26 cellular contexts compared by ENCODE assay signal in genomic region chr5:17445185-17445584, GRCh38. TPM values are rescaled to one million over a fixed set of nuclear protein-coding genes. Genes with fewer than 3 reads are reported as not detected.
"Had no signal": no experiment of that assay in that cellular context is flagged by ENCODE, and none has a peak within 500 bp of the region (broad histone marks: within the 10 kb centered on the region; RNA-seq: fewer than 3 reads in every experiment).

No MANE protein-coding gene starts in this region.

- H3K79me2 ChIP-seq: parathyroid adenoma had no signal

- H3K9me3 ChIP-seq: prostate gland, right lobe of liver, testis had no signal

- H3K27me3 ChIP-seq: heart left ventricle, neural progenitor cell, right lobe of liver, testis, tibial nerve had no signal

- H2AFZ ChIP-seq: neural progenitor cell, parathyroid adenoma had no signal

- ATAC-seq: esophagus mucosa; heart left ventricle; left lobe of liver; natural killer cell treated with Interleukin-12 subunit alpha and Interleukin-12 subunit beta and Interleukin-15 and Interleukin-18, amount 100 ng/mL, for 72 hours; right lobe of liver; stimulated activated memory B cell treated with anti-CD40 and anti-IgM and Interleukin-4, amounts not matched to agents 10 μg/mL and 1 μg/mL and 100 μg/mL, for 72 hours had no signal

- H3K4me3 ChIP-seq: heart left ventricle, neural progenitor cell, prostate gland, right lobe of liver, testis, tibial nerve had no signal

- H3K4me2 ChIP-seq: neural progenitor cell had no signal

- DNase-seq: effector memory CD4-positive, alpha-beta T cell; heart left ventricle; hypothalamus; kidney glomerular epithelial cell; occipital lobe; right lobe of liver; stimulated activated CD4-positive, alpha-beta T cell treated with anti-CD3 and anti-CD28 coated beads, Interleukin-15, amount 100 ng/mL, for 24 hours; stimulated activated CD4-positive, alpha-beta T cell treated with anti-CD3 and anti-CD28 coated beads, Interleukin-1b, Interleukin-23, amount 100 ng/mL, for 48 hours; stimulated activated CD4-positive, alpha-beta T cell treated with anti-CD3 and anti-CD28 coated beads, Interleukin-4, amount 100 ng/mL, for 24 hours; testis had no signal

- H3K36me3 ChIP-seq: heart left ventricle, neural progenitor cell, prostate gland, right lobe of liver, tibial nerve had no signal

- H3K27ac ChIP-seq: heart left ventricle, neural progenitor cell, parathyroid adenoma, prostate gland, right lobe of liver, testis, tibial nerve had no signal

- H3K4me1 ChIP-seq: heart left ventricle, neural progenitor cell, parathyroid adenoma, prostate gland, right lobe of liver, testis, tibial nerve had no signal

- H3K9ac ChIP-seq: neural progenitor cell, parathyroid adenoma had no signal

RNA-seq across cellular contexts. Expression of gene TAF11L2, which starts 52.8 kb away (rescaled TPM):
- total RNA-seq: esophagus mucosa; fibroblast of lung; frontal cortex; glomerular endothelial cell; heart left ventricle; left lobe of liver; lower leg skin; mesothelial cell of epicardium; natural killer cell treated with Interleukin-12 subunit alpha and Interleukin-12 subunit beta and Interleukin-15 and Interleukin-18, amount 100 ng/mL, for 72 hours; occipital lobe; prostate gland; renal cortical epithelial cell; right lobe of liver; subcutaneous adipose tissue; testis; tibial nerve; urinary bladder had no signal
- polyA plus RNA-seq: fibroblast of lung, heart left ventricle, urinary bladder had no signal
